Comparison of ENCODE assay signal across 13 cellular contexts in genomic region chr3:24149032-24149431, GRCh38.
DNase-seq lines count a peak whose midpoint lies in the region; ATAC-seq and TF ChIP-seq lines count a peak whose summit lies in the region.
"Had no signal": no experiment of that assay in that cellular context is flagged by ENCODE, and none has a peak within 500 bp of the region (broad histone marks: within the 10 kb centered on the region; RNA-seq: fewer than 3 reads in every experiment).

No MANE protein-coding gene starts in this region.

- TF ChIP-seq CTCF in HCT116 (IDR thresholded peaks at IDR 0.05 in 2 of 3, conservative IDR thresholded peaks at IDR 0.05 in 1 of 3; ENCODE audit: borderline replicate concordance in 1 of 3, insufficient read depth in 1 of 3, low read depth in 2 of 3, low read length in 2 of 3) (peak; percentile 22 to 61 (median 39); a peak in 5 of 6 replicates), WTC11 (IDR thresholded peaks at IDR 0.05) (0 out of 2 replicates have a peak, but pooled peaks have one; percentile 8)

- no peak overlapping the region for H2AFZ ChIP-seq in HCT116 (ENCODE audit: low read depth, low read length, poor library complexity, severe bottlenecking)

- no peak overlapping the region for H3K9ac ChIP-seq in HCT116 (ENCODE audit: low read length)

- H3K27ac ChIP-seq in HCT116 (ENCODE audit: low read depth, low read length) = no peak overlapping the region
- H3K27ac ChIP-seq: colonic mucosa had no signal

- no peaks in the 10 kb centered on the region for H3K27me3 ChIP-seq in HCT116 (ENCODE audit: insufficient read depth, low read length)
- H3K27me3 ChIP-seq: colonic mucosa had no signal

- no peaks in the 10 kb centered on the region for H3K36me3 Mint-ChIP-seq in WTC11
- H3K36me3 Mint-ChIP-seq in activated naive CD8-positive, alpha-beta T cell treated with anti-CD3 and anti-CD28 coated beads for 36 hours = no peaks in the 10 kb centered on the region
- H3K36me3 Mint-ChIP-seq: activated naive CD4-positive, alpha-beta T cell treated with anti-CD3 and anti-CD28 coated beads, Interleukin-2, amount 50 U/mL, for 72 hours; immature natural killer cell had no signal

- no peaks in the 10 kb centered on the region for H3K9me2 ChIP-seq in HCT116 (ENCODE audit: insufficient read depth)

- no peaks in the 10 kb centered on the region for H3K9me3 ChIP-seq in HCT116 (ENCODE audit: control insufficient read depth in 1 of 2, insufficient read depth in 1 of 2, low read depth in 1 of 2, low read length in 2 of 2)
- H3K9me3 ChIP-seq: colonic mucosa had no signal

- ATAC-seq in HCT116 (peak; percentile 74), WTC11 (peak; percentile 93)
- ATAC-seq: activated naive CD4-positive, alpha-beta T cell treated with anti-CD3 and anti-CD28 coated beads, Interleukin-2, amount 50 U/mL, for 72 hours; Right ventricle myocardium inferior had no signal

- no peaks in the 10 kb centered on the region for H3K27me3 Mint-ChIP-seq in WTC11 (ENCODE audit: low read depth)
- no peaks in the 10 kb centered on the region for H3K27me3 Mint-ChIP-seq in activated naive CD8-positive, alpha-beta T cell treated with anti-CD3 and anti-CD28 coated beads for 36 hours

- peaks cover 12 to 20% of the 10 kb centered on the region in 2 experiments for H3K4me1 ChIP-seq in HCT116 (ENCODE audit: control insufficient read depth in 1 of 2, insufficient read depth in 2 of 2, low read length in 2 of 2)
- H3K4me1 ChIP-seq: colonic mucosa had no signal

- DNase-seq in AML-193 (lab: John Stamatoyannopoulos, UW) (peak; percentile 11 to 19), HCT116 (ENCODE audit: low read depth, low spot score) (no peak), WTC11 (ENCODE audit: low spot score) (no peak), iris pigment epithelial cell (ENCODE audit: low read depth) (peak; percentile 28), NCI-H526 treated with DMSO at 0.1 percent for 48 hours (lab: John Stamatoyannopoulos, UW) (no peak), CD1c-positive myeloid dendritic cell (ENCODE audit: extremely low spot score) (no peak)
- no peak for DNase-seq in activated naive CD8-positive, alpha-beta T cell treated with anti-CD3 and anti-CD28 coated beads for 36 hours
- DNase-seq in activated CD4-positive, alpha-beta T cell treated with anti-CD3 and anti-CD28 coated beads, Interleukin-2, amount 50 U/mL, for 4 hours = no peak
- DNase-seq: colonic mucosa, immature natural killer cell, MV-4-11 had no signal

- intact Hi-C loops in HCT116 (cut with micrococcal nuclease) = loop anchor here (5.0 kb wide), 1 partner anchor 152 kb away; no protein-coding TSS in a partner anchor

- CTCF ChIA-PET in HCT116 (lab: Charles Lee) = no interaction called here
- CTCF ChIA-PET in WTC11 (lab: Charles Lee) = interaction anchor here (0.5 to 1.7 kb wide), 3 partner anchors 37 to 78 kb away, joined by 3 to 8 read pairs (median 3); no protein-coding TSS in a partner anchor

- no peak overlapping the region for H3K4me3 ChIP-seq in HCT116 (replicated peaks in 1 of 2; ENCODE audit: low read depth in 1 of 2, low read length in 2 of 2)
- H3K4me3 ChIP-seq: colonic mucosa had no signal

- RAD21 ChIA-PET in HCT116 (lab: Charles Lee; ENCODE audit: low non-redundant PET in 1 of 2, low total read pairs in 2 of 2, uncharacterized antibody in 2 of 2, unreplicated experiment in 2 of 2) = no interaction called here

- H4K20me1 ChIP-seq in HCT116 (ENCODE audit: insufficient read depth) = no peaks in the 10 kb centered on the region

- no peak overlapping the region for H3K27ac Mint-ChIP-seq in WTC11
- H3K27ac Mint-ChIP-seq in activated naive CD8-positive, alpha-beta T cell treated with anti-CD3 and anti-CD28 coated beads for 36 hours = no peak overlapping the region
- H3K27ac Mint-ChIP-seq: activated naive CD4-positive, alpha-beta T cell treated with anti-CD3 and anti-CD28 coated beads, Interleukin-2, amount 50 U/mL, for 72 hours; immature natural killer cell had no signal

- no peak for TF ChIP-seq POLR2A in HCT116 (IDR thresholded peaks at IDR 0.05; ENCODE audit: borderline replicate concordance, extremely low read depth, insufficient read depth, insufficient read length)

- no TSS peak for BruUV-seq in HCT116 (replicated peaks; lab: Mats Ljungman, UMichigan)

- H3K4me1 Mint-ChIP-seq in WTC11 = peaks cover 15% of the 10 kb centered on the region
- peaks cover 1% of the 10 kb centered on the region for H3K4me1 Mint-ChIP-seq in activated naive CD8-positive, alpha-beta T cell treated with anti-CD3 and anti-CD28 coated beads for 36 hours
- H3K4me1 Mint-ChIP-seq: immature natural killer cell had no signal

- H3K4me2 ChIP-seq in HCT116 (ENCODE audit: low read length) = no peak overlapping the region

- no peaks in the 10 kb centered on the region for H3K9me3 Mint-ChIP-seq in WTC11
- no peaks in the 10 kb centered on the region for H3K9me3 Mint-ChIP-seq in activated naive CD8-positive, alpha-beta T cell treated with anti-CD3 and anti-CD28 coated beads for 36 hours
- H3K9me3 Mint-ChIP-seq: activated naive CD4-positive, alpha-beta T cell treated with anti-CD3 and anti-CD28 coated beads, Interleukin-2, amount 50 U/mL, for 72 hours had no signal

- no peaks in the 10 kb centered on the region for H3K36me3 ChIP-seq in HCT116 (ENCODE audit: control insufficient read depth in 1 of 2, insufficient read depth in 2 of 2, low read length in 2 of 2)
- H3K36me3 ChIP-seq: colonic mucosa had no signal

- H3K79me2 ChIP-seq in HCT116 (ENCODE audit: insufficient read depth, low read length) = no peaks in the 10 kb centered on the region

- POLR2A ChIA-PET in HCT116 (lab: Charles Lee) (no interaction called here), WTC11 (lab: Charles Lee) (no interaction called here)

- peak; percentile 47 for TF ChIP-seq RAD21 in HCT116 (IDR thresholded peaks at IDR 0.05; ENCODE audit: low read depth)

- H3K4me3 Mint-ChIP-seq in WTC11 = no peak overlapping the region
- H3K4me3 Mint-ChIP-seq in activated naive CD8-positive, alpha-beta T cell treated with anti-CD3 and anti-CD28 coated beads for 36 hours = no peak overlapping the region
- H3K4me3 Mint-ChIP-seq: immature natural killer cell had no signal

TF ChIP-seq in HCT116, 20 proteins besides CTCF, POLR2A, EP300 and RAD21:
- no peak for TF ChIP-seq ZNF274 (IDR thresholded peaks at IDR 0.05; ENCODE audit: low read depth, low read length)
- TF ChIP-seq POLR2AphosphoS5 (IDR thresholded peaks at IDR 0.05; ENCODE audit: low read depth, low read length) = no peak
- no peak for TF ChIP-seq ELF1 (IDR thresholded peaks at IDR 0.05; ENCODE audit: borderline replicate concordance, low read depth)
- TF ChIP-seq MAX (IDR thresholded peaks at IDR 0.05) = no peak
- TF ChIP-seq, protein P1, sequence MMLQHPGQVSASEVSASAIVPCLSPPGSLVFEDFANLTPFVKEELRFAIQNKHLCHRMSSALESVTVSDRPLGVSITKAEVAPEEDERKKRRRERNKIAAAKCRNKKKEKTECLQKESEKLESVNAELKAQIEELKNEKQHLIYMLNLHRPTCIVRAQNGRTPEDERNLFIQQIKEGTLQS (IDR thresholded peaks at IDR 0.05) = no peak
TF ChIP-seq in HCT116: peak in this region for 0.

TF ChIP-seq in WTC11, 78 proteins besides CTCF, POLR2A, EP300 and RAD21 (continues in another document):
- TF ChIP-seq ZMAT4 (CRISPR knock-in tag; IDR thresholded peaks at IDR 0.05) (no peak), NFE2L1 (CRISPR knock-in tag; IDR thresholded peaks at IDR 0.05) (no peak), RELA (CRISPR knock-in tag; IDR thresholded peaks at IDR 0.05; ENCODE audit: borderline replicate concordance) (no peak), OVOL2 (CRISPR knock-in tag; IDR thresholded peaks at IDR 0.05; ENCODE audit: borderline replicate concordance) (no peak)
- TF ChIP-seq, protein P2, sequence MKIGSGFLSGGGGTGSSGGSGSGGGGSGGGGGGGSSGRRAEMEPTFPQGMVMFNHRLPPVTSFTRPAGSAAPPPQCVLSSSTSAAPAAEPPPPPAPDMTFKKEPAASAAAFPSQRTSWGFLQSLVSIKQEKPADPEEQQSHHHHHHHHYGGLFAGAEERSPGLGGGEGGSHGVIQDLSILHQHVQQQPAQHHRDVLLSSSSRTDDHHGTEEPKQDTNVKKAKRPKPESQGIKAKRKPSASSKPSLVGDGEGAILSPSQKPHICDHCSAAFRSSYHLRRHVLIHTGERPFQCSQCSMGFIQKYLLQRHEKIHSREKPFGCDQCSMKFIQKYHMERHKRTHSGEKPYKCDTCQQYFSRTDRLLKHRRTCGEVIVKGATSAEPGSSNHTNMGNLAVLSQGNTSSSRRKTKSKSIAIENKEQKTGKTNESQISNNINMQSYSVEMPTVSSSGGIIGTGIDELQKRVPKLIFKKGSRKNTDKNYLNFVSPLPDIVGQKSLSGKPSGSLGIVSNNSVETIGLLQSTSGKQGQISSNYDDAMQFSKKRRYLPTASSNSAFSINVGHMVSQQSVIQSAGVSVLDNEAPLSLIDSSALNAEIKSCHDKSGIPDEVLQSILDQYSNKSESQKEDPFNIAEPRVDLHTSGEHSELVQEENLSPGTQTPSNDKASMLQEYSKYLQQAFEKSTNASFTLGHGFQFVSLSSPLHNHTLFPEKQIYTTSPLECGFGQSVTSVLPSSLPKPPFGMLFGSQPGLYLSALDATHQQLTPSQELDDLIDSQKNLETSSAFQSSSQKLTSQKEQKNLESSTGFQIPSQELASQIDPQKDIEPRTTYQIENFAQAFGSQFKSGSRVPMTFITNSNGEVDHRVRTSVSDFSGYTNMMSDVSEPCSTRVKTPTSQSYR (CRISPR knock-in tag; IDR thresholded peaks at IDR 0.05) = no peak
- TF ChIP-seq, protein P3, sequence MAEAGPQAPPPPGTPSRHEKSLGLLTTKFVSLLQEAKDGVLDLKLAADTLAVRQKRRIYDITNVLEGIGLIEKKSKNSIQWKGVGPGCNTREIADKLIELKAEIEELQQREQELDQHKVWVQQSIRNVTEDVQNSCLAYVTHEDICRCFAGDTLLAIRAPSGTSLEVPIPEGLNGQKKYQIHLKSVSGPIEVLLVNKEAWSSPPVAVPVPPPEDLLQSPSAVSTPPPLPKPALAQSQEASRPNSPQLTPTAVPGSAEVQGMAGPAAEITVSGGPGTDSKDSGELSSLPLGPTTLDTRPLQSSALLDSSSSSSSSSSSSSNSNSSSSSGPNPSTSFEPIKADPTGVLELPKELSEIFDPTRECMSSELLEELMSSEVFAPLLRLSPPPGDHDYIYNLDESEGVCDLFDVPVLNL (CRISPR knock-in tag; IDR thresholded peaks at IDR 0.05; ENCODE audit: borderline replicate concordance, low read depth) = no peak

Comparison
In these comparisons a context has a peak if more than half of its experiments do, and no peak if none do; other contexts are left out.
1. DNase-seq: peak in AML-193 (2 of 2) and iris pigment epithelial cell (single experiment); none in HCT116 (single experiment), WTC11 (single experiment), activated naive CD8-positive, alpha-beta T cell treated with anti-CD3 and anti-CD28 coated beads for 36 hours (single experiment), NCI-H526 treated with DMSO at 0.1 percent for 48 hours (single experiment), activated CD4-positive, alpha-beta T cell treated with anti-CD3 and anti-CD28 coated beads, Interleukin-2, amount 50 U/mL, for 4 hours (0 of 2) and CD1c-positive myeloid dendritic cell (single experiment).